ENCODE assay signal across 1 cellular context in the genomic region with DNA sequence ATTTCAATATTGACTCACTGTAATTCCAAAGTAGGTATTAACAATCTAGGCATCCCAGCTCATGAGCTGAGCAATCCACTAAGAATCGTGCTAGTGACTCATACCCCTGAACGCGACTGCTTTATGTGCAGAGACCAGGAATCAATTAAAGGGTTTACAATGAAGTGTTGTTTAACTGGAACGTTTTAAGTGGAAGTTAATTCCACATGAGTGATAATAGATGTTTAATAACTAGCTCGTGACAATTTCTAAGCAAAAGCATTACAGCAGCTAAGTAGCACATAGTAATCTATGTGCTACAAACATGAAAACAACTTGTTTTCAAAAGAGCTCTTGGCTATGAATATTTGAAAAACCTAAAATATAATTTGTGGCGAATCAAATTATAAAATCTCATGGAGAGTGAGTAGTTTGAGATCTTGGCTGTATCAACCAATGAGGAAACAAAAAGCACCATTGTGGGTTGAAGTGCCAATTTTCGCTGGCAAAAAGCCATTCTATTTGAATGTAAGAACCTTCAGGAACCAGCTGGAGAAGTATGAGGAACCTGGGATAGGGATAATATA.
TF ChIP-seq lines count a peak whose summit lies in the region.

No MANE protein-coding gene starts in this region.

TF ChIP-seq in HCT116, 20 proteins besides CTCF, POLR2A, EP300 and RAD21 (continued from another document):
- TF ChIP-seq, protein P1, sequence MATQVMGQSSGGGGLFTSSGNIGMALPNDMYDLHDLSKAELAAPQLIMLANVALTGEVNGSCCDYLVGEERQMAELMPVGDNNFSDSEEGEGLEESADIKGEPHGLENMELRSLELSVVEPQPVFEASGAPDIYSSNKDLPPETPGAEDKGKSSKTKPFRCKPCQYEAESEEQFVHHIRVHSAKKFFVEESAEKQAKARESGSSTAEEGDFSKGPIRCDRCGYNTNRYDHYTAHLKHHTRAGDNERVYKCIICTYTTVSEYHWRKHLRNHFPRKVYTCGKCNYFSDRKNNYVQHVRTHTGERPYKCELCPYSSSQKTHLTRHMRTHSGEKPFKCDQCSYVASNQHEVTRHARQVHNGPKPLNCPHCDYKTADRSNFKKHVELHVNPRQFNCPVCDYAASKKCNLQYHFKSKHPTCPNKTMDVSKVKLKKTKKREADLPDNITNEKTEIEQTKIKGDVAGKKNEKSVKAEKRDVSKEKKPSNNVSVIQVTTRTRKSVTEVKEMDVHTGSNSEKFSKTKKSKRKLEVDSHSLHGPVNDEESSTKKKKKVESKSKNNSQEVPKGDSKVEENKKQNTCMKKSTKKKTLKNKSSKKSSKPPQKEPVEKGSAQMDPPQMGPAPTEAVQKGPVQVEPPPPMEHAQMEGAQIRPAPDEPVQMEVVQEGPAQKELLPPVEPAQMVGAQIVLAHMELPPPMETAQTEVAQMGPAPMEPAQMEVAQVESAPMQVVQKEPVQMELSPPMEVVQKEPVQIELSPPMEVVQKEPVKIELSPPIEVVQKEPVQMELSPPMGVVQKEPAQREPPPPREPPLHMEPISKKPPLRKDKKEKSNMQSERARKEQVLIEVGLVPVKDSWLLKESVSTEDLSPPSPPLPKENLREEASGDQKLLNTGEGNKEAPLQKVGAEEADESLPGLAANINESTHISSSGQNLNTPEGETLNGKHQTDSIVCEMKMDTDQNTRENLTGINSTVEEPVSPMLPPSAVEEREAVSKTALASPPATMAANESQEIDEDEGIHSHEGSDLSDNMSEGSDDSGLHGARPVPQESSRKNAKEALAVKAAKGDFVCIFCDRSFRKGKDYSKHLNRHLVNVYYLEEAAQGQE (IDR thresholded peaks at IDR 0.05; ENCODE audit: low read depth) = no peak
- TF ChIP-seq FOSL1 (IDR thresholded peaks at IDR 0.05; ENCODE audit: low read depth) (peak; percentile 98), CEBPB (IDR thresholded peaks at IDR 0.05; ENCODE audit: low read depth) (peak; percentile 71; the same call in 1 of the 2 replicates), ZFX (IDR thresholded peaks at IDR 0.05) (no peak), SIN3A (IDR thresholded peaks at IDR 0.05; ENCODE audit: low read depth) (peak; percentile 57; the same call in 1 of the 2 replicates)
- TF ChIP-seq, protein P2, sequence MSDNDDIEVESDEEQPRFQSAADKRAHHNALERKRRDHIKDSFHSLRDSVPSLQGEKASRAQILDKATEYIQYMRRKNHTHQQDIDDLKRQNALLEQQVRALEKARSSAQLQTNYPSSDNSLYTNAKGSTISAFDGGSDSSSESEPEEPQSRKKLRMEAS (IDR thresholded peaks at IDR 0.05) = peak; percentile 63; the same call in 1 of the 2 replicates
